27 cellular contexts compared by ENCODE assay signal in genomic region chr6:82951389-82951788, GRCh38.
DNase-seq lines count a peak whose midpoint lies in the region; ATAC-seq, FAIRE-seq and TF ChIP-seq lines count a peak whose summit lies in the region.
"Had no signal": no experiment of that assay in that cellular context is flagged by ENCODE, and none has a peak within 500 bp of the region (broad histone marks: within the 10 kb centered on the region; RNA-seq: fewer than 3 reads in every experiment).

No MANE protein-coding gene starts in this region.

- no peak overlapping the region for H3K23ac ChIP-seq in trophoblast cell (ENCODE audit: low read length)

- H3K27ac ChIP-seq in mammary epithelial cell (ENCODE audit: insufficient read depth, low read depth, low read length) = no peak overlapping the region
- no peak overlapping the region for H3K27ac ChIP-seq in trophoblast cell (ENCODE audit: low read depth, low read length)
- no peak overlapping the region for H3K27ac ChIP-seq in SJCRH30
- no peak overlapping the region for H3K27ac ChIP-seq in gastrocnemius medialis
- H3K27ac ChIP-seq: esophagus squamous epithelium, KMS-11, right lobe of liver, SK-N-MC, uterus had no signal

- H3K79me1 ChIP-seq in trophoblast cell (ENCODE audit: low read length) = no peaks in the 10 kb centered on the region

- no peak overlapping the region for H4K8ac ChIP-seq in trophoblast cell (ENCODE audit: low read depth, low read length)

- H3K4ac ChIP-seq in trophoblast cell (ENCODE audit: low read depth, low read length) = no peak overlapping the region

- H3K4me2 ChIP-seq in mammary epithelial cell (ENCODE audit: insufficient read depth, low read depth, low read length) (peak overlapping the region; percentile 3), trophoblast cell (ENCODE audit: low read length) (no peak overlapping the region)
- H3K4me2 ChIP-seq: KMS-11 had no signal

- H4K91ac ChIP-seq in trophoblast cell (ENCODE audit: low read depth, low read length) = no peak overlapping the region

- peak; percentile 96 for FAIRE-seq in H54 (lab: Jason Lieb, UNC)
- FAIRE-seq: G401.6, H1 had no signal

- CTCF ChIA-PET in mammary epithelial cell (lab: Charles Lee; ENCODE audit: low non-redundant PET) = no interaction called here

- no peak overlapping the region for H2BK5ac ChIP-seq in trophoblast cell (ENCODE audit: low read depth, low read length, poor library complexity)

- H3K36me3 ChIP-seq in mammary epithelial cell (ENCODE audit: insufficient read depth, low read length) (no peaks in the 10 kb centered on the region), trophoblast cell (ENCODE audit: control insufficient read depth in 1 of 2, insufficient read depth in 2 of 2, low read length in 2 of 2) (peaks cover 0 to 2% of the 10 kb centered on the region in 2 experiments), SJCRH30 (no peaks in the 10 kb centered on the region), gastrocnemius medialis (no peaks in the 10 kb centered on the region)
- H3K36me3 ChIP-seq: esophagus squamous epithelium, right lobe of liver, uterus had no signal

- H3K9ac ChIP-seq in mammary epithelial cell (ENCODE audit: insufficient read depth, low read length) = no peak overlapping the region
- H3K9ac ChIP-seq in trophoblast cell (ENCODE audit: low read length) = no peak overlapping the region
- H3K9ac ChIP-seq: KMS-11 had no signal

- no peak overlapping the region for H2AFZ ChIP-seq in mammary epithelial cell (ENCODE audit: low read depth, low read length)
- H2AFZ ChIP-seq in trophoblast cell (ENCODE audit: insufficient read depth, low read length, poor library complexity) = no peak overlapping the region

- H3K4me1 ChIP-seq in mammary epithelial cell (ENCODE audit: insufficient read depth, low read length) (peaks cover 20% of the 10 kb centered on the region), trophoblast cell (ENCODE audit: control insufficient read depth in 1 of 2, insufficient read depth in 2 of 2, low read length in 2 of 2) (no peaks in the 10 kb centered on the region), SJCRH30 (no peaks in the 10 kb centered on the region), gastrocnemius medialis (no peaks in the 10 kb centered on the region)
- H3K4me1 ChIP-seq: esophagus squamous epithelium, right lobe of liver, uterus had no signal

- in situ Hi-C loops in mammary epithelial cell (cut with MboI; ENCODE audit: low sequenced_read_pairs in 2 of 2) (no loop called here), gastrocnemius medialis (cut with MboI; ENCODE audit: low sequenced_read_pairs in 4 of 4) (no loop called here)

- H3K9me3 ChIP-seq in mammary epithelial cell (replicated peaks; ENCODE audit: insufficient read depth, low read length) = no peaks in the 10 kb centered on the region
- H3K9me3 ChIP-seq in trophoblast cell (ENCODE audit: insufficient read depth, low read depth, low read length) = no peaks in the 10 kb centered on the region
- 0 out of 2 replicates have a peak, but pooled peaks cover 4% of the 10 kb centered on the region for H3K9me3 ChIP-seq in SJCRH30 (replicated peaks)
- H3K9me3 ChIP-seq in gastrocnemius medialis = no peaks in the 10 kb centered on the region
- H3K9me3 ChIP-seq: esophagus squamous epithelium, right lobe of liver, uterus had no signal

- no TSS peak for BruUV-seq in mammary epithelial cell (replicated peaks; lab: Mats Ljungman, UMichigan)

- intact Hi-C loops in mammary epithelial cell (cut with micrococcal nuclease) (no loop called here), head of caudate nucleus (cut with DNase I) (no loop called here), gastrocnemius medialis (cut with DNase I; ENCODE audit: low total_unique reads) (no loop called here)

- no peak overlapping the region for H3K14ac ChIP-seq in trophoblast cell (ENCODE audit: low read length)

- ATAC-seq in gastrocnemius medialis = no peak
- ATAC-seq: left colon, right lobe of liver, T-helper 17 cell, WTC11 had no signal

- H2BK120ac ChIP-seq in trophoblast cell (ENCODE audit: insufficient read depth, low read length, poor library complexity) = no peak overlapping the region

- dilution Hi-C loops in mammary epithelial cell (cut with HindIII; ENCODE audit: low sequenced_read_pairs) = no loop called here

- 0% methylated on average over 1 of the region's 1 CpG for WGBS in mammary epithelial cell (ENCODE audit: low coverage, missing lambda C conversion rate)
- no CpG with 5 or more reads among the region's 1 CpG for WGBS in trophoblast cell (ENCODE audit: extremely low coverage, insufficient coverage, insufficient read length)

- TF ChIP-seq POLR2A in H54 (IDR thresholded peaks at IDR 0.05; ENCODE audit: low read depth, low read length) = no peak
- TF ChIP-seq POLR2A in gastrocnemius medialis (IDR thresholded peaks at IDR 0.05) = no peak

- DNase-seq in H54 (ENCODE audit: insufficient read length, low spot score) (peak; percentile 9), NCI-H226 (peak; percentile 98), mammary epithelial cell (peak; percentile 70), trophoblast cell (peak; percentile 74 to 91), NCI-H69 (lab: John Stamatoyannopoulos, UW) (no peak), SJCRH30 (no peak), head of caudate nucleus (no peak), gastrocnemius medialis (no peak)
- DNase-seq: activated CD4-positive, alpha-beta T cell treated with anti-CD3 and anti-CD28 coated beads, Interleukin-2, amount 50 U/mL, for 48 hours; activated CD8-positive, alpha-beta memory T cell treated with anti-CD3 and anti-CD28 coated beads, Interleukin-2, amount 50 U/mL, for 48 hours; activated naive CD8-positive, alpha-beta T cell treated with anti-CD3 and anti-CD28 coated beads for 36 hours; effector CD8-positive, alpha-beta T cell; esophagus squamous epithelium; left colon; midbrain; NCI-H1048; NCI-H1930; NCI-H82; nephron progenitor cell; right lobe of liver; T-helper 17 cell; uterus had no signal

- H3K79me2 ChIP-seq in mammary epithelial cell (ENCODE audit: insufficient read depth, low read length) (no peaks in the 10 kb centered on the region), trophoblast cell (ENCODE audit: control insufficient read depth, insufficient read depth, low read length, poor library complexity) (no peaks in the 10 kb centered on the region)

- no peak for TF ChIP-seq CTCF in mammary epithelial cell (conservative IDR thresholded peaks at IDR 0.05 in 1 of 2, IDR thresholded peaks at IDR 0.05 in 1 of 2; ENCODE audit: extremely low read depth in 1 of 2, insufficient read depth in 1 of 2, low read depth in 1 of 2, low read length in 2 of 2)
- TF ChIP-seq CTCF in gastrocnemius medialis (IDR thresholded peaks at IDR 0.05 in 4 of 5, conservative IDR thresholded peaks at IDR 0.05 in 1 of 5) = no peak

- no peaks in the 10 kb centered on the region for H4K20me1 ChIP-seq in mammary epithelial cell (ENCODE audit: insufficient read depth, low read length)

- H4K12ac ChIP-seq in trophoblast cell (ENCODE audit: low read depth, low read length) = no peak overlapping the region

- H3K27me3 ChIP-seq in mammary epithelial cell (ENCODE audit: insufficient read depth, low read length) (no peaks in the 10 kb centered on the region), trophoblast cell (ENCODE audit: insufficient read depth, low read length) (no peaks in the 10 kb centered on the region), SJCRH30 (no peaks in the 10 kb centered on the region), gastrocnemius medialis (no peaks in the 10 kb centered on the region)
- H3K27me3 ChIP-seq: esophagus squamous epithelium, right lobe of liver, uterus had no signal

- H2AK5ac ChIP-seq in trophoblast cell (ENCODE audit: low read length) = no peak overlapping the region

- H3K18ac ChIP-seq in trophoblast cell (ENCODE audit: low read length) = no peak overlapping the region

- no peak overlapping the region for H3K4me3 ChIP-seq in mammary epithelial cell (replicated peaks in 1 of 3; ENCODE audit: insufficient read depth in 1 of 3, low read depth in 2 of 3, low read length in 3 of 3)
- no peak overlapping the region for H3K4me3 ChIP-seq in trophoblast cell (ENCODE audit: low read depth, low read length)
- no peak overlapping the region for H3K4me3 ChIP-seq in SJCRH30
- no peak overlapping the region for H3K4me3 ChIP-seq in gastrocnemius medialis
- H3K4me3 ChIP-seq: esophagus squamous epithelium, right lobe of liver, SK-N-MC, uterus had no signal

- no peak overlapping the region for H2BK12ac ChIP-seq in trophoblast cell (ENCODE audit: low read length)

Comparison
In these comparisons a context has a peak if more than half of its experiments do, and no peak if none do; other contexts are left out.
1. DNase-seq: peak in H54 (single experiment), NCI-H226 (single experiment), mammary epithelial cell (single experiment) and trophoblast cell (2 of 2); none in NCI-H69 (single experiment), SJCRH30 (0 of 2), head of caudate nucleus (0 of 42) and gastrocnemius medialis (0 of 2).